21 cellular contexts compared by ENCODE assay signal in the genomic region with DNA sequence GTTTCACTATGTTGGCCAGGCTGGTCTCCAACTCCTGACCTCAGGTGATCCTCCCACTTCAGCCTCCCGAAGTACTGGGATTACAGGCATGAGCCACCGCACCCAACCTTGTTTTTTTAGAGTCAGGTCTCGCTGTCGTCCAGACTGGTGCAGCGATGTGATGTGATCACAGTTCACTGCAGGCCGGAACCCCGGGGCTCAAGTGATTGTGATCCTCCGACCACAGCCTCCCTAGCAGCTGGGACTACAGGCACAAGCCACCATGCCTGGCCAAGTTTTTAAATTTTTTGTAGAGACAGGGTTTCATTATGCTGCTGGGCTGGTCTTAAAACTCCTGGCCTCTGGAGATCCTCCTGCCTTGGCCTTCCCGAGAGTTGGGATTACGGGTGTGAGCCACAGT. TPM values are rescaled to one million over a fixed set of nuclear protein-coding genes. Genes with fewer than 3 reads are reported as not detected.
DNase-seq lines count a peak whose midpoint lies in the region; ATAC-seq and TF ChIP-seq lines count a peak whose summit lies in the region.
"Had no signal": no experiment of that assay in that cellular context is flagged by ENCODE, and none has a peak within 500 bp of the region (broad histone marks: within the 10 kb centered on the region; RNA-seq: fewer than 3 reads in every experiment).

No MANE protein-coding gene starts in this region.

- H3K27me3 ChIP-seq in DOHH2 (ENCODE audit: control insufficient read depth, low read length) = no peaks in the 10 kb centered on the region
- H3K27me3 ChIP-seq: MG63, SJCRH30 had no signal

- H2AFZ ChIP-seq in OCI-LY7 (ENCODE audit: low read length) = no peak overlapping the region

- H3K79me2 ChIP-seq in DOHH2 (ENCODE audit: control insufficient read depth, low read length) (no peaks in the 10 kb centered on the region), OCI-LY7 (ENCODE audit: insufficient read depth, low read depth, low read length) (no peaks in the 10 kb centered on the region; the same call in 1 of the 2 replicates)

- peaks cover 6% of the 10 kb centered on the region for H3K36me3 Mint-ChIP-seq in chondrocyte (ENCODE audit: low read depth)
- peaks cover 32% of the 10 kb centered on the region for H3K36me3 Mint-ChIP-seq in stimulated activated effector memory CD8-positive, alpha-beta T cell treated with anti-CD3 and anti-CD28 coated beads, Interleukin-12 subunit alpha, Interleukin-12 subunit beta, amount 100 ng/mL, for 72 hours

- no peaks in the 10 kb centered on the region for H3K9me2 ChIP-seq in DOHH2 (replicated peaks; ENCODE audit: control insufficient read depth, low read length)
- no peaks in the 10 kb centered on the region for H3K9me2 ChIP-seq in OCI-LY7 (ENCODE audit: insufficient read depth, low read length)

- H3K27ac ChIP-seq in DOHH2 (ENCODE audit: low read depth, low read length) (peak overlapping the region; percentile 98), OCI-LY7 (ENCODE audit: low read depth, low read length, poor library complexity, severe bottlenecking) (peak overlapping the region; percentile 98)
- H3K27ac ChIP-seq: RWPE1 had no signal

- H3K4me3 Mint-ChIP-seq in chondrocyte (ENCODE audit: unreplicated experiment) = no peak overlapping the region
- H3K4me3 Mint-ChIP-seq in stimulated activated effector memory CD8-positive, alpha-beta T cell treated with anti-CD3 and anti-CD28 coated beads, Interleukin-12 subunit alpha, Interleukin-12 subunit beta, amount 100 ng/mL, for 72 hours = no peak overlapping the region
- H3K4me3 Mint-ChIP-seq: H9 had no signal

- peaks cover 44% of the 10 kb centered on the region for H3F3A ChIP-seq in DOHH2 (ENCODE audit: control insufficient read depth, insufficient read depth)

- peak overlapping the region; percentile 81 for H3K4me2 ChIP-seq in DOHH2 (ENCODE audit: low read length)
- peak overlapping the region; percentile 78 for H3K4me2 ChIP-seq in OCI-LY7 (ENCODE audit: low read length)

- DNase-seq in OCI-LY7 (ENCODE audit: low spot score) = peak; percentile 79
- DNase-seq in chondrocyte (ENCODE audit: low spot score) = peak; percentile 34
- no peak for DNase-seq in stimulated activated effector memory CD8-positive, alpha-beta T cell treated with anti-CD3 and anti-CD28 coated beads, Interleukin-12 subunit alpha, Interleukin-12 subunit beta, amount 100 ng/mL, for 72 hours (ENCODE audit: low spot score in 2 of 2)
- DNase-seq in DMS79 treated with DMSO at 0.1 percent for 48 hours (lab: John Stamatoyannopoulos, UW) = no peak
- DNase-seq in stimulated activated CD8-positive, alpha-beta memory T cell treated with anti-CD3 and anti-CD28 coated beads, Interleukin-4, amount 100 ng/mL, for 48 hours = no peak
- no peak for DNase-seq in NCI-H1694 treated with DMSO at 0.1 percent for 48 hours (lab: John Stamatoyannopoulos, UW)
- DNase-seq: DMS79; H9; IMR-90; Kasumi-1; MG63; NCI-H1092; NCI-H1436 treated with DMSO at 0.1 percent for 48 hours; NCI-H2029 treated with DMSO at 0.1 percent for 48 hours; NCI-H446 treated with DMSO at 0.1 percent for 48 hours; NCI-H748 treated with DMSO at 0.1 percent for 48 hours; NK-92 treated with Interleukin-12 subunit alpha and Interleukin-12 subunit beta, amount 100 ng/mL, for 24 hours; SJCRH30 had no signal

- H3K4me1 ChIP-seq in DOHH2 (ENCODE audit: control insufficient read depth, low read length) = peaks cover 92% of the 10 kb centered on the region
- H3K4me1 ChIP-seq in OCI-LY7 (ENCODE audit: insufficient read depth, low read length, poor library complexity, severe bottlenecking) = peaks cover 85% of the 10 kb centered on the region
- H3K4me1 ChIP-seq: SJCRH30 had no signal

- POLR2A ChIA-PET in OCI-LY7 (lab: Charles Lee) = interaction anchor here (1.0 to 5.8 kb wide), 5 partner anchors 14 to 228 kb away, joined by 3 to 55 read pairs (median 7); a partner anchor contains a TSS

- intact Hi-C loops in OCI-LY7 (cut with micrococcal nuclease; ENCODE audit: unreplicated experiment) = loop anchor here (1.0 kb wide), 2 partner anchors 46 to 230 kb away; a partner anchor contains a TSS

- BruUV-seq in OCI-LY7 (replicated peaks; lab: Mats Ljungman, UMichigan) = no TSS peak

- ATAC-seq in stimulated activated effector memory CD8-positive, alpha-beta T cell treated with anti-CD3 and anti-CD28 coated beads, Interleukin-12 subunit alpha, Interleukin-12 subunit beta, amount 100 ng/mL, for 72 hours = no peak

- H3K27ac Mint-ChIP-seq in chondrocyte (ENCODE audit: unreplicated experiment) = no peak overlapping the region
- peak overlapping the region; percentile 19 for H3K27ac Mint-ChIP-seq in stimulated activated effector memory CD8-positive, alpha-beta T cell treated with anti-CD3 and anti-CD28 coated beads, Interleukin-12 subunit alpha, Interleukin-12 subunit beta, amount 100 ng/mL, for 72 hours

- H3K9me3 ChIP-seq in DOHH2 (ENCODE audit: control insufficient read depth, insufficient read depth, low read length) (no peaks in the 10 kb centered on the region), OCI-LY7 (ENCODE audit: low read length) (no peaks in the 10 kb centered on the region)
- H3K9me3 ChIP-seq: MG63, SJCRH30 had no signal

- H3K4me3 ChIP-seq in DOHH2 (ENCODE audit: low read length) (peak overlapping the region; percentile 58), OCI-LY7 (ENCODE audit: low read depth, low read length, poor library complexity, severe bottlenecking) (peak overlapping the region; percentile 50)
- H3K4me3 ChIP-seq: MG63, SJCRH30 had no signal

- H4K20me1 ChIP-seq in DOHH2 (ENCODE audit: control insufficient read depth, insufficient read depth, low read depth, low read length) = no peaks in the 10 kb centered on the region
- H4K20me1 ChIP-seq in OCI-LY7 (ENCODE audit: insufficient read depth, low read length) = no peaks in the 10 kb centered on the region

- CTCF ChIA-PET in OCI-LY7 (lab: Charles Lee; ENCODE audit: unreplicated experiment) = interaction anchor here (1.1 to 1.3 kb wide), 2 partner anchors 22 to 229 kb away, joined by 3 to 4 read pairs; no protein-coding TSS in a partner anchor

- H3K27me3 Mint-ChIP-seq in chondrocyte (ENCODE audit: low read depth) = no peaks in the 10 kb centered on the region

- peaks cover 6% of the 10 kb centered on the region for H3K4me1 Mint-ChIP-seq in chondrocyte (ENCODE audit: low read depth)
- H3K4me1 Mint-ChIP-seq in stimulated activated effector memory CD8-positive, alpha-beta T cell treated with anti-CD3 and anti-CD28 coated beads, Interleukin-12 subunit alpha, Interleukin-12 subunit beta, amount 100 ng/mL, for 72 hours = no peaks in the 10 kb centered on the region

- H3K36me3 ChIP-seq in DOHH2 (ENCODE audit: control insufficient read depth, low read length) = peaks cover 67% of the 10 kb centered on the region
- H3K36me3 ChIP-seq in OCI-LY7 (ENCODE audit: insufficient read depth, low read length) = peaks cover 44% of the 10 kb centered on the region

- TF ChIP-seq CTCF in DOHH2 (IDR thresholded peaks at IDR 0.05; ENCODE audit: low read depth, low read length, poor library complexity, severe bottlenecking) (no peak), OCI-LY7 (conservative IDR thresholded peaks at IDR 0.05; ENCODE audit: low read length) (no peak), chondrocyte (IDR thresholded peaks at IDR 0.05) (no peak)

- H3K9me3 Mint-ChIP-seq in chondrocyte (ENCODE audit: low read depth) = no peaks in the 10 kb centered on the region
- H3K9me3 Mint-ChIP-seq in stimulated activated effector memory CD8-positive, alpha-beta T cell treated with anti-CD3 and anti-CD28 coated beads, Interleukin-12 subunit alpha, Interleukin-12 subunit beta, amount 100 ng/mL, for 72 hours = no peaks in the 10 kb centered on the region
- H3K9me3 Mint-ChIP-seq: CD14-positive monocyte, H9 had no signal

RNA-seq across cellular contexts. Expression of a gene that starts 46.1 kb away (rescaled TPM):
- 17.2 and 19.7 TPM in 2 replicates for total RNA-seq in OCI-LY7 (2014; rRNA removed; shearing (Covaris generic))
- total RNA-seq in OCI-LY7 (2022) (20.1 and 22.4 TPM in 2 replicates), chondrocyte (2.1 to 3.0 TPM (median 2.2 TPM) in 3 replicates)

RNA-seq across cellular contexts. Expression of a gene that starts 52.9 kb away (rescaled TPM):
- 532 and 610 TPM in 2 replicates for total RNA-seq in OCI-LY7 (2014; rRNA removed; shearing (Covaris generic))
- total RNA-seq in OCI-LY7 (2022) (558 and 594 TPM in 2 replicates), chondrocyte (43.9 to 77.5 TPM (median 48.6 TPM) in 3 replicates)

Comparison
In these comparisons a context has a peak if more than half of its experiments do, and no peak if none do; other contexts are left out.
1. DNase-seq: peak in OCI-LY7 (single experiment) and chondrocyte (single experiment); none in stimulated activated effector memory CD8-positive, alpha-beta T cell treated with anti-CD3 and anti-CD28 coated beads, Interleukin-12 subunit alpha, Interleukin-12 subunit beta, amount 100 ng/mL, for 72 hours (0 of 2), DMS79 treated with DMSO at 0.1 percent for 48 hours (single experiment), stimulated activated CD8-positive, alpha-beta memory T cell treated with anti-CD3 and anti-CD28 coated beads, Interleukin-4, amount 100 ng/mL, for 48 hours (single experiment) and NCI-H1694 treated with DMSO at 0.1 percent for 48 hours (single experiment).